12 cellular contexts compared by ENCODE assay signal in genomic region chr14:91755560-91755959, GRCh38. TPM values are rescaled to one million over a fixed set of nuclear protein-coding genes. Genes with fewer than 3 reads are reported as not detected.
DNase-seq lines count a peak whose midpoint lies in the region; ATAC-seq and TF ChIP-seq lines count a peak whose summit lies in the region.
"Had no signal": no experiment of that assay in that cellular context is flagged by ENCODE, and none has a peak within 500 bp of the region (broad histone marks: within the 10 kb centered on the region; RNA-seq: fewer than 3 reads in every experiment).

No MANE protein-coding gene starts in this region.

- no peak overlapping the region for H2AK9ac ChIP-seq in IMR-90 (replicated peaks; ENCODE audit: low read depth, low read length, poor library complexity)

- H2BK5ac ChIP-seq in IMR-90 (ENCODE audit: low read depth, low read length, poor library complexity, severe bottlenecking), result no peak overlapping the region

- no peak overlapping the region for H4K8ac ChIP-seq in IMR-90 (ENCODE audit: low read depth in 2 of 2, low read length in 2 of 2)

- TF ChIP-seq RAD21 in IMR-90 (IDR thresholded peaks at IDR 0.05; ENCODE audit: low read length) (no peak), liver (IDR thresholded peaks at IDR 0.05) (peak in 1 of 2 donors; percentile 13)

- peaks cover 3% of the 10 kb centered on the region for H3K9me3 ChIP-seq in IMR-90 (ENCODE audit: control insufficient read depth, insufficient read depth, low read length)
- no peaks in the 10 kb centered on the region for H3K9me3 ChIP-seq in liver (ENCODE audit: control insufficient read depth in 4 of 4, low read length in 3 of 4)

- in situ Hi-C loops in IMR-90 (cut with MboI; ENCODE audit: low sequenced_read_pairs), result no loop called here

- H4K20me1 ChIP-seq in IMR-90 (ENCODE audit: insufficient read depth, low read length), result no peaks in the 10 kb centered on the region

- no peak; the same call in 1 of the 2 replicates for ATAC-seq in IMR-90 (ENCODE audit: low read depth)
- no peak for ATAC-seq in SK-N-SH treated with all-trans-retinoic acid at 6 μM for 48 hours
- ATAC-seq in HG02970 (IDR thresholded peaks at IDR 0.05; ENCODE audit: low FRiP score, unreplicated experiment), result no peak
- ATAC-seq: activated naive CD4-positive, alpha-beta T cell treated with anti-CD3 and anti-CD28 coated beads, Interleukin-2, amount 50 U/mL, for 72 hours had no signal

- no peak overlapping the region for H2AFZ ChIP-seq in IMR-90 (replicated peaks; ENCODE audit: low read length, poor library complexity)
- H2AFZ ChIP-seq: neural progenitor cell had no signal

- no peak overlapping the region for H2BK20ac ChIP-seq in IMR-90 (ENCODE audit: low read depth, low read length)

- H3K9ac ChIP-seq in IMR-90 (ENCODE audit: low read depth, low read length) (no peak overlapping the region), liver (ENCODE audit: low read depth in 1 of 2, low read length in 2 of 2) (no peak overlapping the region)
- H3K9ac ChIP-seq: neural progenitor cell had no signal

- H3K18ac ChIP-seq in IMR-90 (ENCODE audit: low read depth, low read length), result no peak overlapping the region

- H3K27ac Mint-ChIP-seq in activated CD4-positive, alpha-beta T cell treated with anti-CD3 and anti-CD28 coated beads, Interleukin-2, amount 10 ng/mL, durations not matched to agents 7 days and 5 days, result no peak overlapping the region
- H3K27ac Mint-ChIP-seq: activated naive CD4-positive, alpha-beta T cell treated with anti-CD3 and anti-CD28 coated beads, Interleukin-2, amount 50 U/mL, for 72 hours; neural progenitor cell; T-helper 1 cell treated with Interleukin-12 subunit alpha and Interleukin-12 subunit beta and Interleukin-4 antibody, amounts not matched to agents 30 μg/mL and 1 μg/mL, for 36 hours had no signal

- H2BK15ac ChIP-seq in IMR-90 (ENCODE audit: low read depth, low read length), result no peak overlapping the region

- no TSS peak for BruUV-seq in IMR-90 (replicated peaks; lab: Mats Ljungman, UMichigan)

- DNase-seq in A172 (ENCODE audit: low spot score) (peak; percentile 40), IMR-90 (peak; percentile 4), choroid plexus epithelial cell (ENCODE audit: low read depth) (peak; percentile 33), posterior vena cava (ENCODE audit: low spot score) (no peak)
- no peak for DNase-seq in activated CD4-positive, alpha-beta T cell treated with anti-CD3 and anti-CD28 coated beads, Interleukin-2, amount 10 ng/mL, durations not matched to agents 7 days and 5 days
- DNase-seq: AML-193 had no signal

- H3K79me1 ChIP-seq in IMR-90 (ENCODE audit: low read depth in 1 of 2, low read length in 2 of 2), result no peaks in the 10 kb centered on the region

- no peak overlapping the region for H3K4me2 ChIP-seq in IMR-90 (ENCODE audit: low read depth, low read length)
- H3K4me2 ChIP-seq: neural progenitor cell had no signal

- H3K27me3 ChIP-seq in IMR-90 (ENCODE audit: control insufficient read depth, insufficient read depth, low read length) (peaks cover 1% of the 10 kb centered on the region; the same call in 1 of the 2 replicates), liver (ENCODE audit: control insufficient read depth in 4 of 4, insufficient read depth in 4 of 4, low read length in 3 of 4) (no peaks in the 10 kb centered on the region)
- H3K27me3 ChIP-seq: neural progenitor cell had no signal

- H3K4me1 Mint-ChIP-seq in activated CD4-positive, alpha-beta T cell treated with anti-CD3 and anti-CD28 coated beads, Interleukin-2, amount 10 ng/mL, durations not matched to agents 7 days and 5 days, result no peaks in the 10 kb centered on the region

- no peak overlapping the region for H3K14ac ChIP-seq in IMR-90 (replicated peaks; ENCODE audit: low read depth, low read length)

- no peak overlapping the region for H3K23ac ChIP-seq in IMR-90 (ENCODE audit: low read depth, low read length)

- TF ChIP-seq CTCF in IMR-90 (conservative IDR thresholded peaks at IDR 0.05; ENCODE audit: low read depth, low read length), result no peak
- no peak for TF ChIP-seq CTCF in choroid plexus epithelial cell (conservative IDR thresholded peaks at IDR 0.05; ENCODE audit: low read depth, low read length)
- no peak for TF ChIP-seq CTCF in liver (IDR thresholded peaks at IDR 0.05; ENCODE audit: low read depth, low read length, missing input control)

- no peak overlapping the region for H4K5ac ChIP-seq in IMR-90 (ENCODE audit: low read depth, low read length)

- CTCF ChIA-PET in IMR-90 (lab: Yijun Ruan, JAX), result no interaction called here
- CTCF ChIA-PET in activated CD4-positive, alpha-beta T cell treated with anti-CD3 and anti-CD28 coated beads, Interleukin-2, amount 10 ng/mL, durations not matched to agents 7 days and 5 days (lab: Charles Lee), result no interaction called here

- H3K27me3 Mint-ChIP-seq in activated CD4-positive, alpha-beta T cell treated with anti-CD3 and anti-CD28 coated beads, Interleukin-2, amount 10 ng/mL, durations not matched to agents 7 days and 5 days, result no peaks in the 10 kb centered on the region

- no CpG with 5 or more reads among the region's 3 CpGs for WGBS in IMR-90 (ENCODE audit: extremely low coverage in 2 of 2, insufficient read length in 1 of 2), 2 experiments
- 25% methylated on average over 3 of the region's 3 CpGs for WGBS in liver

- peaks cover 11% of the 10 kb centered on the region for H3K9me3 Mint-ChIP-seq in activated CD4-positive, alpha-beta T cell treated with anti-CD3 and anti-CD28 coated beads, Interleukin-2, amount 10 ng/mL, durations not matched to agents 7 days and 5 days

- dilution Hi-C loops in IMR-90 (cut with HindIII; ENCODE audit: low sequenced_read_pairs, unreplicated experiment), result no loop called here

- no peak overlapping the region for H2BK120ac ChIP-seq in IMR-90 (ENCODE audit: low read depth, low read length)

- TF ChIP-seq POLR2A in IMR-90 (IDR thresholded peaks at IDR 0.05; ENCODE audit: low read depth, low read length), result no peak

- POLR2A ChIA-PET in IMR-90 (lab: Charles Lee; ENCODE audit: unreplicated experiment), result no interaction called here
- POLR2A ChIA-PET in activated CD4-positive, alpha-beta T cell treated with anti-CD3 and anti-CD28 coated beads, Interleukin-2, amount 10 ng/mL, durations not matched to agents 7 days and 5 days (lab: Charles Lee), result no interaction called here

- no peak overlapping the region for H4K91ac ChIP-seq in IMR-90 (ENCODE audit: insufficient read depth, low read depth, low read length)

- intact Hi-C loops in IMR-90 (cut with micrococcal nuclease) (no loop called here), posterior vena cava (cut with DNase I) (no loop called here)

- H3K36me3 Mint-ChIP-seq in activated CD4-positive, alpha-beta T cell treated with anti-CD3 and anti-CD28 coated beads, Interleukin-2, amount 10 ng/mL, durations not matched to agents 7 days and 5 days (ENCODE audit: low read depth), result peaks cover 37% of the 10 kb centered on the region

- no peaks in the 10 kb centered on the region for H3K9me1 ChIP-seq in IMR-90 (ENCODE audit: insufficient read depth, low read length)

- H3K27ac ChIP-seq in IMR-90 (ENCODE audit: insufficient read depth, low read length) (no peak overlapping the region), liver (ENCODE audit: low read depth in 1 of 2, low read length in 2 of 2) (peak overlapping the region in 1 of 2 donors; percentile 36)
- H3K27ac ChIP-seq: neural progenitor cell had no signal

- H3K36me3 ChIP-seq in IMR-90 (ENCODE audit: control insufficient read depth, insufficient read depth, low read length), result no peaks in the 10 kb centered on the region
- no peaks in the 10 kb centered on the region for H3K36me3 ChIP-seq in liver (ENCODE audit: control insufficient read depth in 4 of 4, insufficient read depth in 3 of 4, low read depth in 1 of 4, low read length in 3 of 4)
- H3K36me3 ChIP-seq: neural progenitor cell had no signal

- no peak overlapping the region for H2AK5ac ChIP-seq in IMR-90 (ENCODE audit: low read depth, low read length)

- no peak overlapping the region for H3K4me3 Mint-ChIP-seq in activated CD4-positive, alpha-beta T cell treated with anti-CD3 and anti-CD28 coated beads, Interleukin-2, amount 10 ng/mL, durations not matched to agents 7 days and 5 days
- H3K4me3 Mint-ChIP-seq: neural progenitor cell; T-helper 1 cell treated with Interleukin-12 subunit alpha and Interleukin-12 subunit beta and Interleukin-4 antibody, amounts not matched to agents 30 μg/mL and 1 μg/mL, for 36 hours had no signal

- no peak overlapping the region for H3K56ac ChIP-seq in IMR-90 (ENCODE audit: extremely low read depth, insufficient read depth, low read length)

- H3K4me1 ChIP-seq in IMR-90 (ENCODE audit: control insufficient read depth, insufficient read depth, low read length) (no peaks in the 10 kb centered on the region), liver (ENCODE audit: control insufficient read depth in 4 of 4, insufficient read depth in 4 of 4, low read length in 3 of 4) (peaks cover 0 to 5% (median 3%) of the 10 kb centered on the region in 4 donors)
- H3K4me1 ChIP-seq: neural progenitor cell had no signal

- H3K4me3 ChIP-seq in IMR-90 (ENCODE audit: insufficient read depth, low read depth, low read length) (no peak overlapping the region), choroid plexus epithelial cell (ENCODE audit: low read depth, low read length) (no peak overlapping the region), liver (ENCODE audit: low read depth in 1 of 3, low read length in 3 of 3) (no peak overlapping the region)
- H3K4me3 ChIP-seq: neural progenitor cell had no signal

- no peak overlapping the region for H3K4ac ChIP-seq in IMR-90 (ENCODE audit: low read depth, low read length)

TF ChIP-seq in SK-N-SH treated with all-trans-retinoic acid at 6 μM for 48 hours, 23 proteins besides CTCF, POLR2A, EP300 and RAD21 (continues in another document):
- TF ChIP-seq TOX (CRISPR knock-in tag; IDR thresholded peaks at IDR 0.05; ENCODE audit: borderline replicate concordance) (no peak), ZNF8 (CRISPR knock-in tag; IDR thresholded peaks at IDR 0.05) (no peak), BACH2 (CRISPR knock-in tag; IDR thresholded peaks at IDR 0.05; ENCODE audit: borderline replicate concordance) (no peak), ZFP3 (CRISPR knock-in tag; IDR thresholded peaks at IDR 0.05) (no peak)

RNA-seq across cellular contexts. Expression of gene CATSPERB, which starts 23.7 kb away (rescaled TPM):
- not detected in 2 replicates for total RNA-seq in A172 (2014; rRNA removed; shearing (Covaris generic))
- total RNA-seq in IMR-90 (2012; rRNA removed), result not detected in 2 replicates
- not detected in 2 replicates for polyA plus RNA-seq in IMR-90 (2012; rRNA removed)
- not detected in 2 replicates for polyA plus RNA-seq in IMR-90 (2012; cell fraction: cytosol; rRNA removed)
- not detected in 2 replicates for polyA plus RNA-seq in IMR-90 (2012; cell fraction: nucleus; rRNA removed; ENCODE audit: low replicate concordance)
- total RNA-seq in liver, result under 1 TPM in 1 of 2 donors, not detected in 1; 0.59 TPM
- under 1 TPM; 0.01 to 0.07 TPM for polyA plus RNA-seq in liver
- 1 to 10 TPM; 1.2 to 2.4 TPM for total RNA-seq in posterior vena cava
- total RNA-seq in activated CD4-positive, alpha-beta T cell treated with anti-CD3 and anti-CD28 coated beads, Interleukin-2, amount 10 ng/mL, durations not matched to agents 7 days and 5 days, result 1 to 10 TPM; 3.9 to 4.8 TPM

Comparison
In these comparisons a context has a peak if more than half of its experiments do, and no peak if none do; other contexts are left out.
1. DNase-seq: peak in A172 (single experiment), IMR-90 (single experiment) and choroid plexus epithelial cell (single experiment); none in posterior vena cava (single experiment) and activated CD4-positive, alpha-beta T cell treated with anti-CD3 and anti-CD28 coated beads, Interleukin-2, amount 10 ng/mL, durations not matched to agents 7 days and 5 days (single experiment).